ENCODE assay signal across 18 cellular contexts in genomic region chr6:151111670-151112069, GRCh38.
DNase-seq lines count a peak whose midpoint lies in the region; ATAC-seq and TF ChIP-seq lines count a peak whose summit lies in the region.
"Had no signal": no experiment of that assay in that cellular context is flagged by ENCODE, and none has a peak within 500 bp of the region (broad histone marks: within the 10 kb centered on the region; RNA-seq: fewer than 3 reads in every experiment).

No MANE protein-coding gene starts in this region.

- H3K27ac ChIP-seq in H9 (ENCODE audit: insufficient read length, low read depth, low read length) (no peak overlapping the region), GM23338 (ENCODE audit: low read depth) (no peak overlapping the region)

- H3K4me2 ChIP-seq in H9 (ENCODE audit: insufficient read depth, insufficient read length, low read length): no peak overlapping the region
- H3K4me2 ChIP-seq in GM23338: no peak overlapping the region

- H3K4me3 ChIP-seq in BE2C (ENCODE audit: low read depth, low read length): no peak overlapping the region
- no peak overlapping the region for H3K4me3 ChIP-seq in GM23338

- H2BK120ac ChIP-seq in H9 (ENCODE audit: low read depth, low read length, poor library complexity, severe bottlenecking): no peak overlapping the region

- no peaks in the 10 kb centered on the region for H3K9me3 ChIP-seq in BE2C
- no peaks in the 10 kb centered on the region for H3K9me3 ChIP-seq in H9 (ENCODE audit: control insufficient read depth, low read depth, low read length)

- H3K36me3 Mint-ChIP-seq in H9 (ENCODE audit: insufficient read depth in 1 of 3, low read depth in 3 of 3): no peaks in the 10 kb centered on the region; a peak in 1 of 7 replicates
- no peaks in the 10 kb centered on the region for H3K36me3 Mint-ChIP-seq in glutamatergic neuron (ENCODE audit: unreplicated experiment)
- no peaks in the 10 kb centered on the region for H3K36me3 Mint-ChIP-seq in GM23338 (ENCODE audit: low read depth)
- H3K36me3 Mint-ChIP-seq: CD8-positive, alpha-beta memory T cell had no signal

- H2AFZ ChIP-seq in H9 (ENCODE audit: low read length) (no peak overlapping the region), GM23338 (no peak overlapping the region)

- no peaks in the 10 kb centered on the region for H3K79me1 ChIP-seq in H9 (ENCODE audit: insufficient read depth, low read depth, low read length, poor library complexity, severe bottlenecking)

- H2BK5ac ChIP-seq in H9 (ENCODE audit: insufficient read length, low read length): no peak overlapping the region

- no peak overlapping the region for H2BK15ac ChIP-seq in H9 (ENCODE audit: low read depth, low read length)

- H3K36me3 ChIP-seq in BE2C: no peaks in the 10 kb centered on the region
- no peaks in the 10 kb centered on the region for H3K36me3 ChIP-seq in GM23338 (ENCODE audit: insufficient read depth)

- 0 out of 2 replicates have a peak, but pooled peaks cover 2% of the 10 kb centered on the region for H3F3A ChIP-seq in GM23338 (replicated peaks; ENCODE audit: low read depth)

- no peaks in the 10 kb centered on the region for H3K23me2 ChIP-seq in H9 (ENCODE audit: insufficient read length, low read depth, low read length, poor library complexity, severe bottlenecking)

- no peak overlapping the region for H4K5ac ChIP-seq in H9 (ENCODE audit: insufficient read length, low read depth, low read length)

- H3K56ac ChIP-seq in H9 (ENCODE audit: insufficient read length, low read depth, low read length): no peak overlapping the region

- H4K20me1 ChIP-seq in H9 (ENCODE audit: control insufficient read depth, insufficient read depth, insufficient read length) (no peaks in the 10 kb centered on the region), GM23338 (replicated peaks; ENCODE audit: insufficient read depth) (no peaks in the 10 kb centered on the region)

- no peak overlapping the region for H2BK12ac ChIP-seq in H9 (ENCODE audit: insufficient read length, low read depth, low read length)

- no peak overlapping the region for H3T11ph ChIP-seq in H9 (ENCODE audit: low read length)

- peaks cover 8 to 20% of the 10 kb centered on the region in 2 experiments for H3K4me1 Mint-ChIP-seq in H9
- peaks cover 14% of the 10 kb centered on the region for H3K4me1 Mint-ChIP-seq in glutamatergic neuron (ENCODE audit: low read depth, unreplicated experiment)
- peaks cover 10% of the 10 kb centered on the region; the same call in 2 of the 3 replicates for H3K4me1 Mint-ChIP-seq in GM23338
- H3K4me1 Mint-ChIP-seq: CD8-positive, alpha-beta memory T cell had no signal

- DNase-seq in BE2C: peak; percentile 33
- DNase-seq in H9: no peak
- peak; percentile 43 for DNase-seq in SK-N-DZ (ENCODE audit: low spot score)
- peak; percentile 55 for DNase-seq in glutamatergic neuron
- no peak for DNase-seq in DMS53 (lab: John Stamatoyannopoulos, UW)
- DNase-seq in GM23338 (ENCODE audit: low spot score): no peak
- no peak for DNase-seq in ACHN
- no peak for DNase-seq in stimulated activated CD4-positive, alpha-beta T cell treated with anti-CD3 and anti-CD28 coated beads, Interleukin-4, amount 100 ng/mL, for 4 hours
- DNase-seq: C1 segment of cervical spinal cord; CD8-positive, alpha-beta memory T cell; H7; NCI-H1105; NCI-H187; NCI-H2107; NCI-H226; NCI-H526; NK-92 treated with Interleukin-12 subunit alpha and Interleukin-12 subunit beta, amount 100 ng/mL, for 24 hours; Right ventricle myocardium superior had no signal

- H3K79me2 ChIP-seq in H9 (ENCODE audit: insufficient read depth, low read length): no peaks in the 10 kb centered on the region
- H3K79me2 ChIP-seq in GM23338 (replicated peaks; ENCODE audit: insufficient read depth): no peaks in the 10 kb centered on the region

- H3K27me3 ChIP-seq in BE2C (no peaks in the 10 kb centered on the region), H9 (ENCODE audit: insufficient read depth, low read length) (no peaks in the 10 kb centered on the region), GM23338 (ENCODE audit: insufficient read depth) (no peaks in the 10 kb centered on the region)

- H2AK5ac ChIP-seq in H9 (ENCODE audit: insufficient read length, low read length): no peak overlapping the region

- no peak overlapping the region for H2BK20ac ChIP-seq in H9 (ENCODE audit: low read depth, low read length, poor library complexity, severe bottlenecking)

- ATAC-seq in GM23338: no peak

- H3K9me3 Mint-ChIP-seq in H9 (no peaks in the 10 kb centered on the region), glutamatergic neuron (ENCODE audit: unreplicated experiment) (peaks cover 5% of the 10 kb centered on the region), GM23338 (no peaks in the 10 kb centered on the region)
- H3K9me3 Mint-ChIP-seq: CD8-positive, alpha-beta memory T cell had no signal

- H3K18ac ChIP-seq in H9 (ENCODE audit: insufficient read length, low read depth, low read length): no peak overlapping the region

- no peak overlapping the region for H3K14ac ChIP-seq in H9 (ENCODE audit: insufficient read depth, low read length)

- H3K9me2 ChIP-seq in GM23338 (ENCODE audit: insufficient read depth): no peaks in the 10 kb centered on the region

- H3K4me1 ChIP-seq in BE2C: peaks cover 7% of the 10 kb centered on the region; the same call in 1 of the 2 replicates
- peaks cover 3% of the 10 kb centered on the region; the same call in 1 of the 2 replicates for H3K4me1 ChIP-seq in H9 (ENCODE audit: insufficient read depth, low read length)
- H3K4me1 ChIP-seq in GM23338 (ENCODE audit: insufficient read depth): peaks cover 14% of the 10 kb centered on the region

- TF ChIP-seq CTCF in BE2C (IDR thresholded peaks at IDR 0.05; ENCODE audit: low read depth, low read length) (no peak), H9 (conservative IDR thresholded peaks at IDR 0.05) (no peak), glutamatergic neuron (IDR thresholded peaks at IDR 0.05; ENCODE audit: partially characterized antibody, unreplicated experiment) (no peak), GM23338 (conservative IDR thresholded peaks at IDR 0.05; ENCODE audit: low read depth in 2 of 2) (no peak)

- H3K4ac ChIP-seq in H9 (ENCODE audit: low read depth, low read length): no peak overlapping the region

- no peak overlapping the region for H3K23ac ChIP-seq in H9 (ENCODE audit: insufficient read length, low read depth, low read length)

- H3K27me3 Mint-ChIP-seq in H9 (ENCODE audit: low read depth) (no peaks in the 10 kb centered on the region), glutamatergic neuron (ENCODE audit: unreplicated experiment) (peaks cover 8% of the 10 kb centered on the region), GM23338 (ENCODE audit: insufficient read depth, low read depth, poor library complexity) (peaks cover 7% of the 10 kb centered on the region)

- H3K4me3 Mint-ChIP-seq in H9 (no peak overlapping the region), glutamatergic neuron (ENCODE audit: unreplicated experiment) (peak overlapping the region; percentile 49), GM23338 (no peak overlapping the region)
- H3K4me3 Mint-ChIP-seq: CD8-positive, alpha-beta memory T cell had no signal

- H4K91ac ChIP-seq in H9 (ENCODE audit: insufficient read length, low read depth, low read length): no peak overlapping the region

- in situ Hi-C loops in ACHN (cut with HindIII; ENCODE audit: low pct_ligation_motif_present, low pct_unique_long_range_greater_than_20kb, low sequenced_read_pairs): no loop called here

- H3K9ac ChIP-seq in H9 (ENCODE audit: extremely low read depth, insufficient read length, low read length): no peak overlapping the region

- no peak overlapping the region for H4K8ac ChIP-seq in H9 (replicated peaks; ENCODE audit: insufficient read length, low read depth, low read length)

- WGBS in H9 (ENCODE audit: extremely low coverage, insufficient read length, low lambda C conversion rate): no CpG with 5 or more reads among the region's 5 CpGs

- H3K27ac Mint-ChIP-seq in H9: peak overlapping the region in 2 of 3 experiments; percentile 51 to 72; a peak in 2 of 7 replicates
- H3K27ac Mint-ChIP-seq in glutamatergic neuron (ENCODE audit: unreplicated experiment): peak overlapping the region; percentile 91
- H3K27ac Mint-ChIP-seq in GM23338: no peak overlapping the region; the same call in 1 of the 2 replicates

TF ChIP-seq in GM23338, 12 proteins besides CTCF, POLR2A, EP300 and RAD21:
- no peak for TF ChIP-seq POLR2AphosphoS5 (IDR thresholded peaks at IDR 0.05; ENCODE audit: low read depth)
- TF ChIP-seq CREB1 (CRISPR knock-in tag; IDR thresholded peaks at IDR 0.05; ENCODE audit: low read depth): no peak
- no peak for TF ChIP-seq ZNF114 (CRISPR knock-in tag; IDR thresholded peaks at IDR 0.05)
- TF ChIP-seq NANOG (IDR thresholded peaks at IDR 0.05; ENCODE audit: borderline replicate concordance): no peak

Comparison
In these comparisons a context has a peak if more than half of its experiments do, and no peak if none do; other contexts are left out.
1. DNase-seq: peak in BE2C (single experiment), SK-N-DZ (single experiment) and glutamatergic neuron (single experiment); none in H9 (single experiment), DMS53 (single experiment), GM23338 (single experiment), ACHN (single experiment) and stimulated activated CD4-positive, alpha-beta T cell treated with anti-CD3 and anti-CD28 coated beads, Interleukin-4, amount 100 ng/mL, for 4 hours (0 of 2).